ENCODE assay signal across 8 cellular contexts in genomic region chr1:203216274-203217138, GRCh38.
DNase-seq lines count a peak whose midpoint lies in the region; FAIRE-seq and TF ChIP-seq lines count a peak whose summit lies in the region.

No MANE protein-coding gene starts in this region.

- peak; percentile 84 for FAIRE-seq in TTC549 (lab: Jason Lieb, UNC)

- no peak overlapping the region for H3K9ac ChIP-seq in iPS-20b (ENCODE audit: low read depth, low read length)

- peaks cover 4% of the 10 kb centered on the region; the same call in 1 of the 2 replicates for H3K4me1 ChIP-seq in iPS-20b (ENCODE audit: insufficient read depth, low read length)

- peak; percentile 35 for DNase-seq in NK-92 treated with Interleukin-12 subunit alpha and Interleukin-12 subunit beta, amount 100 ng/mL, for 24 hours (lab: John Stamatoyannopoulos, UW)
- DNase-seq in NK-92 (lab: John Stamatoyannopoulos, UW; ENCODE audit: unreplicated experiment) (no peak), NCI-H2081 treated with DMSO at 0.1 percent for 48 hours (lab: John Stamatoyannopoulos, UW) (peak; percentile 26), brain microvascular endothelial cell (peak; percentile 45), cortex of kidney (lab: John Stamatoyannopoulos, UW) (no peak)
- peak; percentile 61 for DNase-seq in stimulated activated CD4-positive, alpha-beta T cell treated with anti-CD3 and anti-CD28 coated beads, Interleukin-15, amount 100 ng/mL, for 24 hours

- TF ChIP-seq CTCF in brain microvascular endothelial cell (IDR thresholded peaks at IDR 0.05; ENCODE audit: low read depth, low read length, missing control alignments) = peak; percentile 73

- H3K9me3 ChIP-seq in iPS-20b (ENCODE audit: insufficient read depth, low read depth, low read length) = no peaks in the 10 kb centered on the region

- H3K27me3 ChIP-seq in brain microvascular endothelial cell (replicated peaks) = peaks cover 16% of the 10 kb centered on the region
- 0 out of 2 replicates have a peak, but pooled peaks cover 7% of the 10 kb centered on the region for H3K27me3 ChIP-seq in iPS-20b (ENCODE audit: insufficient read depth, low read length)

- in situ Hi-C loops in brain microvascular endothelial cell (cut with HindIII; ENCODE audit: low pct_ligation_motif_present, low sequenced_read_pairs) = no loop called here

- H3K36me3 ChIP-seq in brain microvascular endothelial cell (replicated peaks) = no peaks in the 10 kb centered on the region
- H3K36me3 ChIP-seq in iPS-20b (ENCODE audit: insufficient read depth, low read depth, low read length) = no peaks in the 10 kb centered on the region

- no peak overlapping the region for H3K27ac ChIP-seq in brain microvascular endothelial cell
- H3K27ac ChIP-seq in iPS-20b (ENCODE audit: low read length) = no peak overlapping the region

- H3K4me3 ChIP-seq in brain microvascular endothelial cell (ENCODE audit: low read depth, low read length) (no peak overlapping the region), iPS-20b (ENCODE audit: low read length) (peak overlapping the region; percentile 49; the same call in 1 of the 2 replicates)

Comparison
In these comparisons a context has a peak if more than half of its experiments do, and no peak if none do; other contexts are left out.
1. DNase-seq: peak in NK-92 treated with Interleukin-12 subunit alpha and Interleukin-12 subunit beta, amount 100 ng/mL, for 24 hours (single experiment), NCI-H2081 treated with DMSO at 0.1 percent for 48 hours (single experiment), brain microvascular endothelial cell (single experiment) and stimulated activated CD4-positive, alpha-beta T cell treated with anti-CD3 and anti-CD28 coated beads, Interleukin-15, amount 100 ng/mL, for 24 hours (single experiment); none in NK-92 (single experiment) and cortex of kidney (single experiment).